ENCODE assay signal across 2 cellular contexts in the genomic region with DNA sequence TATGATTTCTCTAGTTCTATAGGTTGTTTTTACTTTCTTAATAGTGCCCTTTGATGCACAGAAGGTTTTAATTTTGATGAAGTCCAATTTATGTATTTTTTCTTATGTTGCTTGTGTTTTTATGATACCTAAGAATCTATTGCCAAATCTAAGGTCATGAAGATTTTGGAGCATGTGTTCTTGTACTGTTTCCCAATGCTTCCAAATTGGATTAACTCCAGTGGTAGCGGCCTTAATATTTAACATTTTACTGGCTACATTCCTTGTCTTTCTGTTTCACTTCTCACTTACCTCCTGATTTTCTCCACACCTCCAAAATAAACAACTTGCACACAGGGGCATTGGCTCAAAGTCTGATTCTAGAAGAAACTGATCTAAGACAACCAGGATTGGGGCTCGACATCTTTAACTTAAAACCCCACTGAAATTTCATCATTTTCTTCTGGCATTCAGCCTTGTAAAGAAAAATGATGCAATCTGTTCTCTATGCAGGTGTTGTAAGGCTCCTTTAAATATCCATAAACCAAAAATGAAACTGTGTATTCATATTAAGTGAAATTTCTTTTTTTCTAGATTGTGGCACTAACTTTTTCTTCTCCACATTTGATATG.
A peak's percentile ranks its signal among the peaks of the same experiment; 100 is the strongest.
TF ChIP-seq lines count a peak whose summit lies in the region.

No MANE protein-coding gene starts in this region.

TF ChIP-seq in HepG2, 621 proteins besides CTCF, POLR2A, EP300 and RAD21 (continued from another document):
- TF ChIP-seq ZKSCAN5 (CRISPR knock-in tag; IDR thresholded peaks at IDR 0.05) (no peak), REL (CRISPR knock-in tag; conservative IDR thresholded peaks at IDR 0.05) (no peak), MTF2 (CRISPR knock-in tag; IDR thresholded peaks at IDR 0.05; ENCODE audit: borderline replicate concordance) (no peak), ZNF713 (CRISPR knock-in tag; IDR thresholded peaks at IDR 0.05) (no peak), RFXANK (CRISPR knock-in tag; IDR thresholded peaks at IDR 0.05) (no peak), CEBPB (IDR thresholded peaks at IDR 0.05; ENCODE audit: borderline replicate concordance, low read depth, low read length) (peak; percentile 49; the same call in 1 of the 2 replicates), ZNF468 (CRISPR knock-in tag; IDR thresholded peaks at IDR 0.05) (no peak), PAWR (CRISPR knock-in tag; IDR thresholded peaks at IDR 0.05; ENCODE audit: borderline replicate concordance) (no peak), ATF7 (IDR thresholded peaks at IDR 0.05) (peak; percentile 43; the same call in 1 of the 2 replicates), ATF7 (CRISPR knock-in tag; IDR thresholded peaks at IDR 0.05) (no peak)

TF ChIP-seq in HEK293T, 16 proteins besides CTCF, POLR2A, EP300 and RAD21:
- TF ChIP-seq, protein P1, sequence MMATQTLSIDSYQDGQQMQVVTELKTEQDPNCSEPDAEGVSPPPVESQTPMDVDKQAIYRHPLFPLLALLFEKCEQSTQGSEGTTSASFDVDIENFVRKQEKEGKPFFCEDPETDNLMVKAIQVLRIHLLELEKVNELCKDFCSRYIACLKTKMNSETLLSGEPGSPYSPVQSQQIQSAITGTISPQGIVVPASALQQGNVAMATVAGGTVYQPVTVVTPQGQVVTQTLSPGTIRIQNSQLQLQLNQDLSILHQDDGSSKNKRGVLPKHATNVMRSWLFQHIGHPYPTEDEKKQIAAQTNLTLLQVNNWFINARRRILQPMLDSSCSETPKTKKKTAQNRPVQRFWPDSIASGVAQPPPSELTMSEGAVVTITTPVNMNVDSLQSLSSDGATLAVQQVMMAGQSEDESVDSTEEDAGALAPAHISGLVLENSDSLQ (IDR thresholded peaks at IDR 0.05), result no peak
- no peak for TF ChIP-seq LEF1 (IDR thresholded peaks at IDR 0.05; ENCODE audit: borderline replicate concordance)
- no peak for TF ChIP-seq ELF4 (IDR thresholded peaks at IDR 0.05)
- TF ChIP-seq SUZ12 (IDR thresholded peaks at IDR 0.05), result no peak
- no peak for TF ChIP-seq FOXM1 (IDR thresholded peaks at IDR 0.05; ENCODE audit: borderline replicate concordance)
- TF ChIP-seq BHLHE40 (IDR thresholded peaks at IDR 0.05; ENCODE audit: borderline replicate concordance), result no peak
- no peak for TF ChIP-seq NFRKB (IDR thresholded peaks at IDR 0.05)
- TF ChIP-seq L3MBTL2 (conservative IDR thresholded peaks at IDR 0.05), result no peak
TF ChIP-seq in HEK293T: peak in this region for 0.
